ENCODE assay signal across 11 cellular contexts in genomic region chr21:33332143-33332542, GRCh38. TPM values are rescaled to one million over a fixed set of nuclear protein-coding genes. Genes with fewer than 3 reads are reported as not detected.
DNase-seq lines count a peak whose midpoint lies in the region; ATAC-seq and TF ChIP-seq lines count a peak whose summit lies in the region.
"Had no signal": no experiment of that assay in that cellular context is flagged by ENCODE, and none has a peak within 500 bp of the region (broad histone marks: within the 10 kb centered on the region; RNA-seq: fewer than 3 reads in every experiment).

No MANE protein-coding gene starts in this region.

- no peak overlapping the region for H3K27ac ChIP-seq in CD8-positive, alpha-beta T cell (ENCODE audit: low read depth, low read length)
- H3K27ac ChIP-seq in RWPE1, result no peak overlapping the region
- no peak overlapping the region for H3K27ac ChIP-seq in A673 (ENCODE audit: low read depth, low read length, poor library complexity, severe bottlenecking)
- H3K27ac ChIP-seq: C4-2B, coronary artery had no signal

- CTCF ChIA-PET in CD8-positive, alpha-beta T cell (lab: Charles Lee), result interaction anchor here (1.2 to 2.5 kb wide), 3 partner anchors 11 to 113 kb away, joined by 4 to 15 read pairs (median 7); no protein-coding TSS in a partner anchor
- CTCF ChIA-PET in RWPE1 (lab: Yijun Ruan, JAX), result no interaction called here
- CTCF ChIA-PET in A673 (lab: Charles Lee), result no interaction called here

- H3K9me3 Mint-ChIP-seq in CD8-positive, alpha-beta T cell, result peaks cover 5% of the 10 kb centered on the region
- peaks cover 21% of the 10 kb centered on the region for H3K9me3 Mint-ChIP-seq in T-helper 1 cell treated with Interleukin-12 subunit alpha and Interleukin-12 subunit beta and Interleukin-4 antibody, amounts not matched to agents 30 μg/mL and 1 μg/mL, for 36 hours

- H3K27ac Mint-ChIP-seq in CD8-positive, alpha-beta T cell, result peak overlapping the region; percentile 69
- H3K27ac Mint-ChIP-seq in T-helper 1 cell treated with Interleukin-12 subunit alpha and Interleukin-12 subunit beta and Interleukin-4 antibody, amounts not matched to agents 30 μg/mL and 1 μg/mL, for 36 hours, result peak overlapping the region; percentile 23

- peaks cover 44% of the 10 kb centered on the region for H3K36me3 Mint-ChIP-seq in CD8-positive, alpha-beta T cell
- peaks cover 38% of the 10 kb centered on the region for H3K36me3 Mint-ChIP-seq in T-helper 1 cell treated with Interleukin-12 subunit alpha and Interleukin-12 subunit beta and Interleukin-4 antibody, amounts not matched to agents 30 μg/mL and 1 μg/mL, for 36 hours (ENCODE audit: low read depth)

- no peak for ATAC-seq in CD8-positive, alpha-beta T cell
- ATAC-seq in GM19035 (IDR thresholded peaks at IDR 0.05; ENCODE audit: unreplicated experiment) (peak; percentile 79), HG02852 (IDR thresholded peaks at IDR 0.05; ENCODE audit: unreplicated experiment) (peak; percentile 87), SK-N-SH treated with all-trans-retinoic acid at 6 μM for 48 hours (no peak)

- no TSS peak for BruUV-seq in A673 (replicated peaks; lab: Mats Ljungman, UMichigan)

- POLR2A ChIA-PET in CD8-positive, alpha-beta T cell (lab: Charles Lee), result interaction anchor here (0.7 to 2.5 kb wide), 3 partner anchors 13 to 30 kb away, joined by 3 to 13 read pairs (median 4); no protein-coding TSS in a partner anchor
- POLR2A ChIA-PET in RWPE1 (lab: Yijun Ruan, JAX; ENCODE audit: low non-redundant PET) (interaction anchor here (0.5 kb wide), 1 partner anchor 8 kb away, joined by 4 read pairs; no protein-coding TSS in a partner anchor), A673 (lab: Charles Lee; ENCODE audit: low non-redundant PET) (no interaction called here)

- no peaks in the 10 kb centered on the region for H3K27me3 ChIP-seq in CD8-positive, alpha-beta T cell (ENCODE audit: insufficient read depth, low read length)
- no peaks in the 10 kb centered on the region for H3K27me3 ChIP-seq in A673 (replicated peaks; ENCODE audit: insufficient read depth, low read depth, low read length, poor library complexity)

- no peak for DNase-seq in CD8-positive, alpha-beta T cell
- no peak for DNase-seq in KG1 (lab: John Stamatoyannopoulos, UW)
- DNase-seq in RWPE1 (ENCODE audit: low spot score), result no peak
- DNase-seq in A673 (ENCODE audit: low spot score), result no peak
- DNase-seq: Kasumi-1 had no signal

- no peak for TF ChIP-seq CTCF in CD8-positive, alpha-beta T cell (IDR thresholded peaks at IDR 0.05)
- TF ChIP-seq CTCF in RWPE1 (conservative IDR thresholded peaks at IDR 0.05; ENCODE audit: low read depth) (no peak), A673 (conservative IDR thresholded peaks at IDR 0.05; ENCODE audit: low read depth, low read length) (no peak)

- no peaks in the 10 kb centered on the region for H3K27me3 Mint-ChIP-seq in CD8-positive, alpha-beta T cell (ENCODE audit: low read depth)
- H3K27me3 Mint-ChIP-seq in T-helper 1 cell treated with Interleukin-12 subunit alpha and Interleukin-12 subunit beta and Interleukin-4 antibody, amounts not matched to agents 30 μg/mL and 1 μg/mL, for 36 hours (ENCODE audit: low read depth), result no peaks in the 10 kb centered on the region

- no peak overlapping the region for H3K4me3 Mint-ChIP-seq in CD8-positive, alpha-beta T cell
- peak overlapping the region; percentile 45 for H3K4me3 Mint-ChIP-seq in T-helper 1 cell treated with Interleukin-12 subunit alpha and Interleukin-12 subunit beta and Interleukin-4 antibody, amounts not matched to agents 30 μg/mL and 1 μg/mL, for 36 hours

- no peak overlapping the region for H3K4me3 ChIP-seq in CD8-positive, alpha-beta T cell (ENCODE audit: low read depth, low read length)
- H3K4me3 ChIP-seq in A673 (ENCODE audit: low read depth, low read length, poor library complexity, severe bottlenecking), result no peak overlapping the region
- H3K4me3 ChIP-seq: coronary artery had no signal

- H3K9me3 ChIP-seq in CD8-positive, alpha-beta T cell (ENCODE audit: low read length), result no peaks in the 10 kb centered on the region
- H3K9me3 ChIP-seq in A673 (ENCODE audit: low read depth, low read length, poor library complexity, severe bottlenecking), result peaks cover 19% of the 10 kb centered on the region

- H3K4me1 ChIP-seq in CD8-positive, alpha-beta T cell (ENCODE audit: insufficient read depth, low read length), result peaks cover 42% of the 10 kb centered on the region
- no peaks in the 10 kb centered on the region for H3K4me1 ChIP-seq in A673 (ENCODE audit: insufficient read depth, low read length, poor library complexity, severe bottlenecking)

- peaks cover 63% of the 10 kb centered on the region for H3K4me1 Mint-ChIP-seq in CD8-positive, alpha-beta T cell (ENCODE audit: low read depth)
- H3K4me1 Mint-ChIP-seq in T-helper 1 cell treated with Interleukin-12 subunit alpha and Interleukin-12 subunit beta and Interleukin-4 antibody, amounts not matched to agents 30 μg/mL and 1 μg/mL, for 36 hours (ENCODE audit: low read depth), result peaks cover 43% of the 10 kb centered on the region

- no peaks in the 10 kb centered on the region for H3K36me3 ChIP-seq in CD8-positive, alpha-beta T cell (ENCODE audit: insufficient read depth, low read length)
- H3K36me3 ChIP-seq in A673 (ENCODE audit: insufficient read depth, low read length, poor library complexity, severe bottlenecking), result peaks cover 6% of the 10 kb centered on the region

- intact Hi-C loops in CD8-positive, alpha-beta T cell (cut with DNase I, micrococcal nuclease), result no loop called here
- intact Hi-C loops in A673 (cut with micrococcal nuclease; ENCODE audit: unreplicated experiment), result no loop called here

TF ChIP-seq in SK-N-SH treated with all-trans-retinoic acid at 6 μM for 48 hours, 23 proteins besides CTCF, POLR2A, EP300 and RAD21:
- no peak for TF ChIP-seq TOX (CRISPR knock-in tag; IDR thresholded peaks at IDR 0.05; ENCODE audit: borderline replicate concordance)
- TF ChIP-seq ZFP3 (CRISPR knock-in tag; IDR thresholded peaks at IDR 0.05), result no peak
- TF ChIP-seq CSDC2 (CRISPR knock-in tag; IDR thresholded peaks at IDR 0.05), result no peak
- no peak for TF ChIP-seq TCF4 (CRISPR knock-in tag; IDR thresholded peaks at IDR 0.05; ENCODE audit: borderline replicate concordance)
- TF ChIP-seq SNAI2 (CRISPR knock-in tag; IDR thresholded peaks at IDR 0.05), result no peak
- no peak for TF ChIP-seq PPARA (CRISPR knock-in tag; IDR thresholded peaks at IDR 0.05; ENCODE audit: borderline replicate concordance)
- no peak for TF ChIP-seq ZFP30 (CRISPR knock-in tag; IDR thresholded peaks at IDR 0.05)
- no peak for TF ChIP-seq ISL1 (CRISPR knock-in tag; IDR thresholded peaks at IDR 0.05)
- TF ChIP-seq ZNF8 (CRISPR knock-in tag; IDR thresholded peaks at IDR 0.05), result no peak
- TF ChIP-seq GLIS3 (CRISPR knock-in tag; IDR thresholded peaks at IDR 0.05), result no peak
- TF ChIP-seq CREB5 (CRISPR knock-in tag; IDR thresholded peaks at IDR 0.05; ENCODE audit: low read depth), result no peak

RNA-seq across cellular contexts. Expression of gene IFNAR1, which starts 7.4 kb away (rescaled TPM):
- 10 to 100 TPM; 15.1 to 18.6 TPM for total RNA-seq in CD8-positive, alpha-beta T cell
- 32.4 and 38.1 TPM in 2 replicates for total RNA-seq in A673 (2021)

Comparison
In these comparisons a context has a peak if more than half of its experiments do, and no peak if none do; other contexts are left out.
1. ATAC-seq: peak in GM19035 (single experiment) and HG02852 (single experiment); none in CD8-positive, alpha-beta T cell (single experiment) and SK-N-SH treated with all-trans-retinoic acid at 6 μM for 48 hours (single experiment).